2 cellular contexts compared by ENCODE assay signal in the genomic region with DNA sequence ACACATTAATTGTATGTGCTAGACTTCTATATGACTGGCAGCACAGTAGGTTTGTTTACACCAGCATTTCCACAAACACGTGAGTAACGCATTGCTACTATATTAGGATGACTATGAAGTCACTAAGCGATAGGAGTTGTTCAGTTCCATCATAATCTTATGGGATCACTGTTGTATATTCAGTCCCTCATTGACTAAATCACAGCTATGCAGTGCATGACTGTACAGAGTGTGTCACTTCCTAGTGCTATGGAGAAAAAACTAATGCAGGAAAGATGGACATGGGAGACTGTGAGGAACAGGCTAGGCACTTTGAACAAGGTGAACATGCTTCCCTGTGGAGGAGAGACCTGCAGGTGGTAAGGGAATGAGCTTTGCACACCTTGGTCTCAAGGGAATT.
TF ChIP-seq lines count a peak whose summit lies in the region.

No MANE protein-coding gene starts in this region.

TF ChIP-seq in A549, 52 proteins besides CTCF, POLR2A, EP300 and RAD21 (continued from another document):
- TF ChIP-seq, protein P1, sequence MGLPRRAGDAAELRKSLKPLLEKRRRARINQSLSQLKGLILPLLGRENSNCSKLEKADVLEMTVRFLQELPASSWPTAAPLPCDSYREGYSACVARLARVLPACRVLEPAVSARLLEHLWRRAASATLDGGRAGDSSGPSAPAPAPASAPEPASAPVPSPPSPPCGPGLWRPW (IDR thresholded peaks at IDR 0.05): no peak
- TF ChIP-seq NR3C1 (IDR thresholded peaks at IDR 0.05) (no peak), SREBF2 (IDR thresholded peaks at IDR 0.05) (no peak), SMC3 (IDR thresholded peaks at IDR 0.05) (no peak), ZFP36 (IDR thresholded peaks at IDR 0.05; ENCODE audit: borderline replicate concordance, partially characterized antibody) (no peak), MYC (IDR thresholded peaks at IDR 0.05; ENCODE audit: borderline replicate concordance, low read length) (no peak), FOSL2 (IDR thresholded peaks at IDR 0.05) (no peak), FOSL2 (CRISPR knock-in tag; IDR thresholded peaks at IDR 0.05) (no peak), HDAC2 (IDR thresholded peaks at IDR 0.05) (no peak), NPAS2 (CRISPR knock-in tag; IDR thresholded peaks at IDR 0.05; ENCODE audit: borderline replicate concordance) (no peak), TP53 (CRISPR knock-in tag; IDR thresholded peaks at IDR 0.05) (no peak), JUNB (IDR thresholded peaks at IDR 0.05) (no peak)
- TF ChIP-seq, protein P2, sequence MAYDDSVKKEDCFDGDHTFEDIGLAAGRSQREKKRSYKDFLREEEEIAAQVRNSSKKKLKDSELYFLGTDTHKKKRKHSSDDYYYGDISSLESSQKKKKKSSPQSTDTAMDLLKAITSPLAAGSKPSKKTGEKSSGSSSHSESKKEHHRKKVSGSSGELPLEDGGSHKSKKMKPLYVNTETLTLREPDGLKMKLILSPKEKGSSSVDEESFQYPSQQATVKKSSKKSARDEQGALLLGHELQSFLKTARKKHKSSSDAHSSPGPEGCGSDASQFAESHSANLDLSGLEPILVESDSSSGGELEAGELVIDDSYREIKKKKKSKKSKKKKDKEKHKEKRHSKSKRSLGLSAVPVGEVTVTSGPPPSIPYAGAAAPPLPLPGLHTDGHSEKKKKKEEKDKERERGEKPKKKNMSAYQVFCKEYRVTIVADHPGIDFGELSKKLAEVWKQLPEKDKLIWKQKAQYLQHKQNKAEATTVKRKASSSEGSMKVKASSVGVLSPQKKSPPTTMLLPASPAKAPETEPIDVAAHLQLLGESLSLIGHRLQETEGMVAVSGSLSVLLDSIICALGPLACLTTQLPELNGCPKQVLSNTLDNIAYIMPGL (CRISPR knock-in tag; IDR thresholded peaks at IDR 0.05; ENCODE audit: borderline replicate concordance): no peak

TF ChIP-seq in WTC11, 78 proteins besides CTCF, POLR2A, EP300 and RAD21 (continued from another document):
- TF ChIP-seq, protein P3, sequence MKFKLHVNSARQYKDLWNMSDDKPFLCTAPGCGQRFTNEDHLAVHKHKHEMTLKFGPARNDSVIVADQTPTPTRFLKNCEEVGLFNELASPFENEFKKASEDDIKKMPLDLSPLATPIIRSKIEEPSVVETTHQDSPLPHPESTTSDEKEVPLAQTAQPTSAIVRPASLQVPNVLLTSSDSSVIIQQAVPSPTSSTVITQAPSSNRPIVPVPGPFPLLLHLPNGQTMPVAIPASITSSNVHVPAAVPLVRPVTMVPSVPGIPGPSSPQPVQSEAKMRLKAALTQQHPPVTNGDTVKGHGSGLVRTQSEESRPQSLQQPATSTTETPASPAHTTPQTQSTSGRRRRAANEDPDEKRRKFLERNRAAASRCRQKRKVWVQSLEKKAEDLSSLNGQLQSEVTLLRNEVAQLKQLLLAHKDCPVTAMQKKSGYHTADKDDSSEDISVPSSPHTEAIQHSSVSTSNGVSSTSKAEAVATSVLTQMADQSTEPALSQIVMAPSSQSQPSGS (CRISPR knock-in tag; IDR thresholded peaks at IDR 0.05; ENCODE audit: borderline replicate concordance, low read depth): no peak
- TF ChIP-seq, protein P4, sequence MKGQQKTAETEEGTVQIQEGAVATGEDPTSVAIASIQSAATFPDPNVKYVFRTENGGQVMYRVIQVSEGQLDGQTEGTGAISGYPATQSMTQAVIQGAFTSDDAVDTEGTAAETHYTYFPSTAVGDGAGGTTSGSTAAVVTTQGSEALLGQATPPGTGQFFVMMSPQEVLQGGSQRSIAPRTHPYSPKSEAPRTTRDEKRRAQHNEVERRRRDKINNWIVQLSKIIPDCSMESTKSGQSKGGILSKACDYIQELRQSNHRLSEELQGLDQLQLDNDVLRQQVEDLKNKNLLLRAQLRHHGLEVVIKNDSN (CRISPR knock-in tag; IDR thresholded peaks at IDR 0.05): no peak
- TF ChIP-seq, protein P5, sequence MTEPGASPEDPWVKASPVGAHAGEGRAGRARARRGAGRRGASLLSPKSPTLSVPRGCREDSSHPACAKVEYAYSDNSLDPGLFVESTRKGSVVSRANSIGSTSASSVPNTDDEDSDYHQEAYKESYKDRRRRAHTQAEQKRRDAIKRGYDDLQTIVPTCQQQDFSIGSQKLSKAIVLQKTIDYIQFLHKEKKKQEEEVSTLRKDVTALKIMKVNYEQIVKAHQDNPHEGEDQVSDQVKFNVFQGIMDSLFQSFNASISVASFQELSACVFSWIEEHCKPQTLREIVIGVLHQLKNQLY (CRISPR knock-in tag; IDR thresholded peaks at IDR 0.05): no peak
- TF ChIP-seq, protein P6, sequence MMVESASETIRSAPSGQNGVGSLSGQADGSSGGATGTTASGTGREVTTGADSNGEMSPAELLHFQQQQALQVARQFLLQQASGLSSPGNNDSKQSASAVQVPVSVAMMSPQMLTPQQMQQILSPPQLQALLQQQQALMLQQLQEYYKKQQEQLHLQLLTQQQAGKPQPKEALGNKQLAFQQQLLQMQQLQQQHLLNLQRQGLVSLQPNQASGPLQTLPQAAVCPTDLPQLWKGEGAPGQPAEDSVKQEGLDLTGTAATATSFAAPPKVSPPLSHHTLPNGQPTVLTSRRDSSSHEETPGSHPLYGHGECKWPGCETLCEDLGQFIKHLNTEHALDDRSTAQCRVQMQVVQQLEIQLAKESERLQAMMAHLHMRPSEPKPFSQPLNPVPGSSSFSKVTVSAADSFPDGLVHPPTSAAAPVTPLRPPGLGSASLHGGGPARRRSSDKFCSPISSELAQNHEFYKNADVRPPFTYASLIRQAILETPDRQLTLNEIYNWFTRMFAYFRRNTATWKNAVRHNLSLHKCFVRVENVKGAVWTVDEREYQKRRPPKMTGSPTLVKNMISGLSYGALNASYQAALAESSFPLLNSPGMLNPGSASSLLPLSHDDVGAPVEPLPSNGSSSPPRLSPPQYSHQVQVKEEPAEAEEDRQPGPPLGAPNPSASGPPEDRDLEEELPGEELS (CRISPR knock-in tag; IDR thresholded peaks at IDR 0.05): no peak
- TF ChIP-seq ZNF138 (CRISPR knock-in tag; conservative IDR thresholded peaks at IDR 0.05): no peak
- TF ChIP-seq, protein P7, sequence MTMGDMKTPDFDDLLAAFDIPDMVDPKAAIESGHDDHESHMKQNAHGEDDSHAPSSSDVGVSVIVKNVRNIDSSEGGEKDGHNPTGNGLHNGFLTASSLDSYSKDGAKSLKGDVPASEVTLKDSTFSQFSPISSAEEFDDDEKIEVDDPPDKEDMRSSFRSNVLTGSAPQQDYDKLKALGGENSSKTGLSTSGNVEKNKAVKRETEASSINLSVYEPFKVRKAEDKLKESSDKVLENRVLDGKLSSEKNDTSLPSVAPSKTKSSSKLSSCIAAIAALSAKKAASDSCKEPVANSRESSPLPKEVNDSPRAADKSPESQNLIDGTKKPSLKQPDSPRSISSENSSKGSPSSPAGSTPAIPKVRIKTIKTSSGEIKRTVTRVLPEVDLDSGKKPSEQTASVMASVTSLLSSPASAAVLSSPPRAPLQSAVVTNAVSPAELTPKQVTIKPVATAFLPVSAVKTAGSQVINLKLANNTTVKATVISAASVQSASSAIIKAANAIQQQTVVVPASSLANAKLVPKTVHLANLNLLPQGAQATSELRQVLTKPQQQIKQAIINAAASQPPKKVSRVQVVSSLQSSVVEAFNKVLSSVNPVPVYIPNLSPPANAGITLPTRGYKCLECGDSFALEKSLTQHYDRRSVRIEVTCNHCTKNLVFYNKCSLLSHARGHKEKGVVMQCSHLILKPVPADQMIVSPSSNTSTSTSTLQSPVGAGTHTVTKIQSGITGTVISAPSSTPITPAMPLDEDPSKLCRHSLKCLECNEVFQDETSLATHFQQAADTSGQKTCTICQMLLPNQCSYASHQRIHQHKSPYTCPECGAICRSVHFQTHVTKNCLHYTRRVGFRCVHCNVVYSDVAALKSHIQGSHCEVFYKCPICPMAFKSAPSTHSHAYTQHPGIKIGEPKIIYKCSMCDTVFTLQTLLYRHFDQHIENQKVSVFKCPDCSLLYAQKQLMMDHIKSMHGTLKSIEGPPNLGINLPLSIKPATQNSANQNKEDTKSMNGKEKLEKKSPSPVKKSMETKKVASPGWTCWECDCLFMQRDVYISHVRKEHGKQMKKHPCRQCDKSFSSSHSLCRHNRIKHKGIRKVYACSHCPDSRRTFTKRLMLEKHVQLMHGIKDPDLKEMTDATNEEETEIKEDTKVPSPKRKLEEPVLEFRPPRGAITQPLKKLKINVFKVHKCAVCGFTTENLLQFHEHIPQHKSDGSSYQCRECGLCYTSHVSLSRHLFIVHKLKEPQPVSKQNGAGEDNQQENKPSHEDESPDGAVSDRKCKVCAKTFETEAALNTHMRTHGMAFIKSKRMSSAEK (CRISPR knock-in tag; IDR thresholded peaks at IDR 0.05; ENCODE audit: borderline replicate concordance): no peak
- TF ChIP-seq, protein P8, sequence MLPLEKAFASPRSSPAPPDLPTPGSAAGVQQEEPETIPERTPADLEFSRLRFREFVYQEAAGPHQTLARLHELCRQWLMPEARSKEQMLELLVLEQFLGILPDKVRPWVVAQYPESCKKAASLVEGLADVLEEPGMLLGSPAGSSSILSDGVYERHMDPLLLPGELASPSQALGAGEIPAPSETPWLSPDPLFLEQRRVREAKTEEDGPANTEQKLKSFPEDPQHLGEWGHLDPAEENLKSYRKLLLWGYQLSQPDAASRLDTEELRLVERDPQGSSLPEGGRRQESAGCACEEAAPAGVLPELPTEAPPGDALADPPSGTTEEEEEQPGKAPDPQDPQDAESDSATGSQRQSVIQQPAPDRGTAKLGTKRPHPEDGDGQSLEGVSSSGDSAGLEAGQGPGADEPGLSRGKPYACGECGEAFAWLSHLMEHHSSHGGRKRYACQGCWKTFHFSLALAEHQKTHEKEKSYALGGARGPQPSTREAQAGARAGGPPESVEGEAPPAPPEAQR (CRISPR knock-in tag; IDR thresholded peaks at IDR 0.05): no peak
